Comparison of ENCODE assay signal across 1 cellular context in genomic region chr14:75293920-75294648, GRCh38.
A peak's percentile ranks its signal among the peaks of the same experiment; 100 is the strongest.
TF ChIP-seq lines count a peak whose summit lies in the region.

No MANE protein-coding gene starts in this region.

TF ChIP-seq in WTC11, 78 proteins besides CTCF, POLR2A, EP300 and RAD21 (continued from another document):
- TF ChIP-seq ATF3 (CRISPR knock-in tag; conservative IDR thresholded peaks at IDR 0.05) (no peak), NFATC4 (CRISPR knock-in tag; IDR thresholded peaks at IDR 0.05) (no peak), FOXK1 (CRISPR knock-in tag; IDR thresholded peaks at IDR 0.05) (peak; percentile 97), ERG (CRISPR knock-in tag; IDR thresholded peaks at IDR 0.05) (no peak), IRF2 (CRISPR knock-in tag; IDR thresholded peaks at IDR 0.05; ENCODE audit: borderline replicate concordance, low read depth) (no peak), GABPB1 (CRISPR knock-in tag; IDR thresholded peaks at IDR 0.05) (no peak), KAT7 (CRISPR knock-in tag; IDR thresholded peaks at IDR 0.05; ENCODE audit: borderline replicate concordance) (0 out of 2 replicates have a peak, but pooled peaks have one; percentile 54), ARID4B (CRISPR knock-in tag; IDR thresholded peaks at IDR 0.05; ENCODE audit: borderline replicate concordance) (0 out of 2 replicates have a peak, but pooled peaks have one; percentile 29), ETV6 (CRISPR knock-in tag; IDR thresholded peaks at IDR 0.05) (no peak), ELF4 (CRISPR knock-in tag; IDR thresholded peaks at IDR 0.05; ENCODE audit: low read depth) (no peak), FOXP4 (CRISPR knock-in tag; IDR thresholded peaks at IDR 0.05) (peak; percentile 59; the same call in 1 of the 2 replicates), ATF1 (CRISPR knock-in tag; IDR thresholded peaks at IDR 0.05) (no peak), E2F1 (CRISPR knock-in tag; IDR thresholded peaks at IDR 0.05) (no peak), ZSCAN18 (CRISPR knock-in tag; IDR thresholded peaks at IDR 0.05) (no peak), ATF6 (CRISPR knock-in tag; IDR thresholded peaks at IDR 0.05) (no peak), CDX4 (CRISPR knock-in tag; IDR thresholded peaks at IDR 0.05; ENCODE audit: borderline replicate concordance) (no peak), TP53 (CRISPR knock-in tag; IDR thresholded peaks at IDR 0.05) (no peak), PREB (CRISPR knock-in tag; IDR thresholded peaks at IDR 0.05; ENCODE audit: borderline replicate concordance) (no peak), ZNF138 (CRISPR knock-in tag; conservative IDR thresholded peaks at IDR 0.05) (no peak), ZNF219 (CRISPR knock-in tag; IDR thresholded peaks at IDR 0.05; ENCODE audit: borderline replicate concordance) (no peak), NR2C2 (CRISPR knock-in tag; IDR thresholded peaks at IDR 0.05) (no peak), HMGXB4 (CRISPR knock-in tag; IDR thresholded peaks at IDR 0.05) (0 out of 2 replicates have a peak, but pooled peaks have one; percentile 37), ZNF425 (CRISPR knock-in tag; conservative IDR thresholded peaks at IDR 0.05) (no peak), PRDM15 (CRISPR knock-in tag; IDR thresholded peaks at IDR 0.05) (peak; percentile 60; the same call in 1 of the 2 replicates)
TF ChIP-seq in WTC11: peak in this region for 9.
